ENCODE assay signal across 8 cellular contexts in the genomic region with DNA sequence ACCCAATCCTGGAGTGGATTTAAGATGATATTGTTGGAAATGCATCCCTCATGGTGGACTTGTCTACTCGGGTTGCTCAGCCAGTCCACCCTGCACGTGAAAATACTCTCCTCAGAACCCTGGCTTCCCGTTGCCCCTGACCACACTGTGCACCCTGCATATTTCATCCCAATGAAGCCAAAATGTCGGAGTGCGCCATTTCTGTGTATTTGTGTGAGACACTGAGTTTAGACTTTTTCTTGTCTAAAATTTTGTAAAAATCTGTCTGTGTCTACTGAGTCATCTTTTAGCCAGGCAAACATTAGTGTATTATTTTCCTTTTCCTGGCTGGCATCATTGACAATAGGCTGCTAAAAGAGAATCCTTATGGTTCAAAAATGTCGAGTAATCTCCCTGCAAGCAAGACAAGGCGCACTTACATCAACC. TPM values are rescaled to one million over a fixed set of nuclear protein-coding genes. Genes with fewer than 3 reads are reported as not detected.
DNase-seq lines count a peak whose midpoint lies in the region; ATAC-seq lines count a peak whose summit lies in the region.

No MANE protein-coding gene starts in this region.

- H3K4me3 ChIP-seq in thymus (ENCODE audit: low read length): peak overlapping the region; percentile 69

- H3K27me3 Mint-ChIP-seq in activated T-helper 17 cell treated with anti-CD3 and anti-CD28 coated beads, Interleukin-2, amount 50 U/mL, for 72 hours: no peaks in the 10 kb centered on the region
- peaks cover 11 to 20% (median 18%) of the 10 kb centered on the region in 3 donors for H3K27me3 Mint-ChIP-seq in immature natural killer cell (ENCODE audit: low read depth in 3 of 3)

- no peaks in the 10 kb centered on the region for H3K9me3 Mint-ChIP-seq in activated T-helper 17 cell treated with anti-CD3 and anti-CD28 coated beads, Interleukin-2, amount 50 U/mL, for 72 hours
- no peaks in the 10 kb centered on the region for H3K9me3 Mint-ChIP-seq in immature natural killer cell

- WGBS in thymus: 60% methylated on average over 7 of the region's 7 CpGs

- DNase-seq in NCI-H2171 treated with DMSO at 0.1 percent for 48 hours (lab: John Stamatoyannopoulos, UW) (peak; percentile 36), NCI-H2171 (lab: John Stamatoyannopoulos, UW) (no peak), immature natural killer cell (no peak), HuH-7 (ENCODE audit: low spot score) (no peak), glomerular visceral epithelial cell (ENCODE audit: extremely low spot score) (no peak)

- peaks cover 5% of the 10 kb centered on the region for H3K4me1 ChIP-seq in thymus (ENCODE audit: control insufficient read depth, insufficient read depth, low read length)

- peak overlapping the region; percentile 85 for H3K27ac Mint-ChIP-seq in activated T-helper 17 cell treated with anti-CD3 and anti-CD28 coated beads, Interleukin-2, amount 50 U/mL, for 72 hours
- peak overlapping the region; percentile 74 to 92 (median 88) for H3K27ac Mint-ChIP-seq in immature natural killer cell

- peak overlapping the region; percentile 98 for H3K4me3 Mint-ChIP-seq in activated T-helper 17 cell treated with anti-CD3 and anti-CD28 coated beads, Interleukin-2, amount 50 U/mL, for 72 hours
- peak overlapping the region; percentile 77 to 85 (median 81) for H3K4me3 Mint-ChIP-seq in immature natural killer cell

- peaks cover 68% of the 10 kb centered on the region for H3K36me3 Mint-ChIP-seq in activated T-helper 17 cell treated with anti-CD3 and anti-CD28 coated beads, Interleukin-2, amount 50 U/mL, for 72 hours (ENCODE audit: low read depth)
- peaks cover 0 to 10% (median 4%) of the 10 kb centered on the region in 3 donors for H3K36me3 Mint-ChIP-seq in immature natural killer cell

- no peaks in the 10 kb centered on the region for H3K9me3 ChIP-seq in thymus (ENCODE audit: control insufficient read depth)

- H3K4me1 Mint-ChIP-seq in activated T-helper 17 cell treated with anti-CD3 and anti-CD28 coated beads, Interleukin-2, amount 50 U/mL, for 72 hours: peaks cover 10% of the 10 kb centered on the region
- H3K4me1 Mint-ChIP-seq in immature natural killer cell: peaks cover 26 to 31% of the 10 kb centered on the region in 2 donors

- no peak overlapping the region for H3K27ac ChIP-seq in thymus (ENCODE audit: low read depth)

- H3K36me3 ChIP-seq in thymus (ENCODE audit: control insufficient read depth, insufficient read depth): peaks cover 23% of the 10 kb centered on the region

- H3K27me3 ChIP-seq in thymus (ENCODE audit: control insufficient read depth, insufficient read depth): no peaks in the 10 kb centered on the region

- ATAC-seq in HG03520 (IDR thresholded peaks at IDR 0.05; ENCODE audit: unreplicated experiment): peak; percentile 3
- no peak for ATAC-seq in activated T-helper 17 cell treated with anti-CD3 and anti-CD28 coated beads, Interleukin-2, amount 50 U/mL, for 72 hours (replicated peaks)

RNA-seq across cellular contexts. Expression of a gene that starts 0.5 kb away (rescaled TPM):
- 10 to 100 TPM; 37.3 to 41.2 TPM for total RNA-seq in activated T-helper 17 cell treated with anti-CD3 and anti-CD28 coated beads, Interleukin-2, amount 50 U/mL, for 72 hours
- polyA plus RNA-seq in immature natural killer cell (10 to 100 TPM; 19.6 to 39.2 (median 23.8) TPM), thymus (31.2 TPM)
